1 cellular context compared by ENCODE assay signal in genomic region chr21:45640888-45641479, GRCh38.
TF ChIP-seq lines count a peak whose summit lies in the region.

No MANE protein-coding gene starts in this region.

TF ChIP-seq in GM12878, 131 proteins besides CTCF, POLR2A, EP300 and RAD21:
- TF ChIP-seq SPI1 (IDR thresholded peaks at IDR 0.05; ENCODE audit: borderline replicate concordance, insufficient read depth, low read depth, low read length) (0 out of 2 replicates have a peak, but pooled peaks have one; percentile 2), FOXM1 (IDR thresholded peaks at IDR 0.05; ENCODE audit: low read depth, low read length) (no peak), RELA (IDR thresholded peaks at IDR 0.05; ENCODE audit: borderline replicate concordance, partially characterized antibody) (peak; percentile 14), MTA2 (IDR thresholded peaks at IDR 0.05; ENCODE audit: low read depth) (0 out of 2 replicates have a peak, but pooled peaks have one; percentile 19), CBFB (IDR thresholded peaks at IDR 0.05; ENCODE audit: low read depth) (no peak), IKZF2 (IDR thresholded peaks at IDR 0.05) (peak; percentile 17 to 36; a peak in 2 of 4 replicates), SIX5 (IDR thresholded peaks at IDR 0.05; ENCODE audit: low read depth, low read length, severe bottlenecking) (no peak), ZNF384 (IDR thresholded peaks at IDR 0.05; ENCODE audit: borderline replicate concordance, low read depth, low read length) (peak; percentile 58; the same call in 1 of the 2 replicates), NKRF (conservative IDR thresholded peaks at IDR 0.05) (0 out of 2 replicates have a peak, but pooled peaks have one; percentile 30), IKZF1 (conservative IDR thresholded peaks at IDR 0.05) (peak; percentile 74), PKNOX1 (IDR thresholded peaks at IDR 0.05) (peak; percentile 60; the same call in 1 of the 2 replicates), RELB (IDR thresholded peaks at IDR 0.05; ENCODE audit: low read depth) (no peak), DPF2 (IDR thresholded peaks at IDR 0.05) (peak; percentile 54; the same call in 1 of the 2 replicates), USF1 (IDR thresholded peaks at IDR 0.05; ENCODE audit: borderline replicate concordance, extremely low read length, insufficient read depth, low read depth, low read length) (no peak), ZNF687 (IDR thresholded peaks at IDR 0.05) (peak; percentile 57), NR2C1 (IDR thresholded peaks at IDR 0.05) (no peak), BHLHE40 (IDR thresholded peaks at IDR 0.05; ENCODE audit: borderline replicate concordance in 1 of 2, low read depth in 2 of 2, low read length in 1 of 2) (peak in 1 of 2 experiments; percentile 48; a peak in 2 of 4 replicates), SMC3 (IDR thresholded peaks at IDR 0.05; ENCODE audit: borderline replicate concordance, low read length) (peak; percentile 12; the same call in 1 of the 2 replicates), TCF12 (IDR thresholded peaks at IDR 0.05; ENCODE audit: low read depth, low read length) (peak; percentile 51; the same call in 1 of the 2 replicates), HDAC2 (IDR thresholded peaks at IDR 0.05) (no peak), PBX3 (IDR thresholded peaks at IDR 0.05; ENCODE audit: insufficient replicate concordance, low read depth, low read length) (peak; percentile 46)
